In genomic region chr2:133525751-133526467, GRCh38 we compare ENCODE assay signal across 25 cellular contexts.
"Had no signal": no experiment of that assay in that cellular context is flagged by ENCODE, and none has a peak within 500 bp of the region (broad histone marks: within the 10 kb centered on the region; RNA-seq: fewer than 3 reads in every experiment).

No MANE protein-coding gene starts in this region.

- H3K4me3 ChIP-seq: ascending aorta had no signal

- H3K9me3 ChIP-seq: ascending aorta had no signal

- H3K27me3 Mint-ChIP-seq: activated CD4-positive, alpha-beta memory T cell treated with anti-CD3 and anti-CD28 coated beads, Interleukin-2, amount 10 ng/mL, durations not matched to agents 7 days and 5 days; activated CD4-positive, alpha-beta T cell treated with anti-CD3 and anti-CD28 coated beads, Interleukin-2, amount 10 ng/mL, durations not matched to agents 7 days and 5 days; activated naive CD4-positive, alpha-beta T cell treated with anti-CD3 and anti-CD28 coated beads, Interleukin-2, amount 10 ng/mL, durations not matched to agents 7 days and 5 days; activated naive CD8-positive, alpha-beta T cell treated with anti-CD3 and anti-CD28 coated beads, Interleukin-2, amount 10 ng/mL, durations not matched to agents 7 days and 5 days; central memory CD8-positive, alpha-beta T cell; effector memory CD8-positive, alpha-beta T cell had no signal

- H3K9me3 Mint-ChIP-seq: activated CD4-positive, alpha-beta memory T cell treated with anti-CD3 and anti-CD28 coated beads, Interleukin-2, amount 10 ng/mL, durations not matched to agents 7 days and 5 days; activated CD4-positive, alpha-beta T cell treated with anti-CD3 and anti-CD28 coated beads, Interleukin-2, amount 10 ng/mL, durations not matched to agents 7 days and 5 days; activated naive CD4-positive, alpha-beta T cell treated with anti-CD3 and anti-CD28 coated beads, Interleukin-2, amount 10 ng/mL, durations not matched to agents 7 days and 5 days; activated naive CD8-positive, alpha-beta T cell treated with anti-CD3 and anti-CD28 coated beads, Interleukin-2, amount 10 ng/mL, durations not matched to agents 7 days and 5 days; activated T-cell treated with anti-CD3 and anti-CD28 coated beads, Interleukin-2, amount 50 U/mL, for 24 hours; effector memory CD8-positive, alpha-beta T cell; WTC11 had no signal

- H3K36me3 Mint-ChIP-seq: activated naive CD4-positive, alpha-beta T cell treated with anti-CD3 and anti-CD28 coated beads, Interleukin-2, amount 10 ng/mL, durations not matched to agents 7 days and 5 days; activated naive CD4-positive, alpha-beta T cell treated with anti-CD3 and anti-CD28 coated beads, Interleukin-2, amount 50 U/mL, for 72 hours; activated naive CD8-positive, alpha-beta T cell treated with anti-CD3 and anti-CD28 coated beads, Interleukin-2, amount 10 ng/mL, durations not matched to agents 7 days and 5 days; WTC11 had no signal

- H3K27ac ChIP-seq: ascending aorta, brain microvascular endothelial cell had no signal

- H3K36me3 ChIP-seq: ascending aorta, brain microvascular endothelial cell had no signal

- H3K4me1 ChIP-seq: ascending aorta had no signal

- H3K27me3 ChIP-seq: ascending aorta, brain microvascular endothelial cell had no signal

- DNase-seq: activated CD4-positive, alpha-beta memory T cell treated with anti-CD3 and anti-CD28 coated beads, Interleukin-2, amount 10 ng/mL, durations not matched to agents 7 days and 5 days; activated CD4-positive, alpha-beta T cell treated with anti-CD3 and anti-CD28 coated beads for 1 hour; activated CD4-positive, alpha-beta T cell treated with anti-CD3 and anti-CD28 coated beads for 4 hours; activated CD4-positive, alpha-beta T cell treated with anti-CD3 and anti-CD28 coated beads, Interleukin-2, amount 10 ng/mL, durations not matched to agents 7 days and 5 days; activated CD4-positive, alpha-beta T cell treated with anti-CD3 and anti-CD28 coated beads, Interleukin-2, amount 50 U/mL, for 4 hours; activated CD8-positive, alpha-beta memory T cell treated with anti-CD3 and anti-CD28 coated beads, Interleukin-2, amount 50 U/mL, for 48 hours; activated gamma-delta T cell; activated naive CD4-positive, alpha-beta T cell; activated naive CD4-positive, alpha-beta T cell treated with anti-CD3 and anti-CD28 coated beads, Interleukin-2, amount 10 ng/mL, durations not matched to agents 7 days and 5 days; activated naive CD8-positive, alpha-beta T cell treated with anti-CD3 and anti-CD28 coated beads, Interleukin-2, amount 10 ng/mL, durations not matched to agents 7 days and 5 days; activated T-cell treated with anti-CD3 and anti-CD28 coated beads for 4 hours; activated T-cell treated with anti-CD3 and anti-CD28 coated beads, Interleukin-2, amount 50 U/mL, for 24 hours; activated T-cell treated with anti-CD3 and anti-CD28 coated beads, Interleukin-2, amount 50 U/mL, for 72 hours; brain microvascular endothelial cell; cortex of kidney; dermis blood vessel endothelial cell; effector CD4-positive, alpha-beta T cell; effector memory CD8-positive, alpha-beta T cell; erythroblast; head of caudate nucleus; T-helper 2 cell had no signal

- H3K4me3 Mint-ChIP-seq: activated CD4-positive, alpha-beta memory T cell treated with anti-CD3 and anti-CD28 coated beads, Interleukin-2, amount 10 ng/mL, durations not matched to agents 7 days and 5 days; activated CD4-positive, alpha-beta T cell treated with anti-CD3 and anti-CD28 coated beads, Interleukin-2, amount 10 ng/mL, durations not matched to agents 7 days and 5 days; activated naive CD4-positive, alpha-beta T cell treated with anti-CD3 and anti-CD28 coated beads, Interleukin-2, amount 10 ng/mL, durations not matched to agents 7 days and 5 days; activated naive CD8-positive, alpha-beta T cell treated with anti-CD3 and anti-CD28 coated beads, Interleukin-2, amount 10 ng/mL, durations not matched to agents 7 days and 5 days; activated T-cell treated with anti-CD3 and anti-CD28 coated beads, Interleukin-2, amount 50 U/mL, for 24 hours; activated T-cell treated with anti-CD3 and anti-CD28 coated beads, Interleukin-2, amount 50 U/mL, for 72 hours; central memory CD8-positive, alpha-beta T cell; effector memory CD8-positive, alpha-beta T cell; WTC11 had no signal

- H3K27ac Mint-ChIP-seq: activated CD4-positive, alpha-beta memory T cell treated with anti-CD3 and anti-CD28 coated beads, Interleukin-2, amount 10 ng/mL, durations not matched to agents 7 days and 5 days; activated CD4-positive, alpha-beta T cell treated with anti-CD3 and anti-CD28 coated beads, Interleukin-2, amount 10 ng/mL, durations not matched to agents 7 days and 5 days; activated naive CD4-positive, alpha-beta T cell treated with anti-CD3 and anti-CD28 coated beads, Interleukin-2, amount 10 ng/mL, durations not matched to agents 7 days and 5 days; activated naive CD8-positive, alpha-beta T cell treated with anti-CD3 and anti-CD28 coated beads, Interleukin-2, amount 10 ng/mL, durations not matched to agents 7 days and 5 days; activated T-cell treated with anti-CD3 and anti-CD28 coated beads, Interleukin-2, amount 50 U/mL, for 24 hours; activated T-cell treated with anti-CD3 and anti-CD28 coated beads, Interleukin-2, amount 50 U/mL, for 72 hours; effector memory CD8-positive, alpha-beta T cell; WTC11 had no signal

- H3K4me1 Mint-ChIP-seq: activated CD4-positive, alpha-beta memory T cell treated with anti-CD3 and anti-CD28 coated beads, Interleukin-2, amount 10 ng/mL, durations not matched to agents 7 days and 5 days; activated CD4-positive, alpha-beta T cell treated with anti-CD3 and anti-CD28 coated beads, Interleukin-2, amount 10 ng/mL, durations not matched to agents 7 days and 5 days; activated naive CD4-positive, alpha-beta T cell treated with anti-CD3 and anti-CD28 coated beads, Interleukin-2, amount 10 ng/mL, durations not matched to agents 7 days and 5 days; activated naive CD8-positive, alpha-beta T cell treated with anti-CD3 and anti-CD28 coated beads, Interleukin-2, amount 10 ng/mL, durations not matched to agents 7 days and 5 days; central memory CD8-positive, alpha-beta T cell had no signal
